Comparison of ENCODE assay signal across 1 cellular context in genomic region chr9:136132500-136133050, GRCh38.
TF ChIP-seq lines count a peak whose summit lies in the region.

No MANE protein-coding gene starts in this region.

TF ChIP-seq in SK-N-SH treated with all-trans-retinoic acid at 6 μM for 48 hours, 23 proteins besides CTCF, POLR2A, EP300 and RAD21 (continued from another document):
- TF ChIP-seq CREB5 (CRISPR knock-in tag; IDR thresholded peaks at IDR 0.05; ENCODE audit: low read depth): no peak
- TF ChIP-seq ZNF70 (CRISPR knock-in tag; IDR thresholded peaks at IDR 0.05): no peak
